In genomic region chr11:9138133-9138453, GRCh38 we compare ENCODE assay signal across 8 cellular contexts. TPM values are rescaled to one million over a fixed set of nuclear protein-coding genes. Genes with fewer than 3 reads are reported as not detected.
A peak's percentile ranks its signal among the peaks of the same experiment; 100 is the strongest.
DNase-seq lines count a peak whose midpoint lies in the region; ATAC-seq and TF ChIP-seq lines count a peak whose summit lies in the region.

No MANE protein-coding gene starts in this region.

- no peak overlapping the region for H2AFZ ChIP-seq in fibroblast of lung (ENCODE audit: low read length)

- peaks cover 0 to 64% (median 25%) of the 10 kb centered on the region in 11 experiments; a peak in 17 of 22 replicates for H4K20me1 ChIP-seq in BLaER1 treated with 17β-estradiol and CSF1 and Interleukin-3, amounts not matched to agents 10 nM and 100 nM
- no peaks in the 10 kb centered on the region for H4K20me1 ChIP-seq in fibroblast of lung (ENCODE audit: control insufficient read depth, extremely low read depth, insufficient read depth, low read length)

- H3K36me3 ChIP-seq in BLaER1 treated with 17β-estradiol and CSF1 and Interleukin-3, amounts not matched to agents 10 nM and 100 nM = peaks cover 50 to 96% (median 87%) of the 10 kb centered on the region in 11 experiments
- peaks cover 6% of the 10 kb centered on the region for H3K36me3 ChIP-seq in fibroblast of lung (ENCODE audit: control insufficient read depth, insufficient read depth, low read length)

- ATAC-seq in GM21390 (IDR thresholded peaks at IDR 0.05; ENCODE audit: unreplicated experiment) (peak; percentile 16), GM21786 (IDR thresholded peaks at IDR 0.05; ENCODE audit: unreplicated experiment) (no peak), HG02885 (IDR thresholded peaks at IDR 0.05; ENCODE audit: poor library complexity, unreplicated experiment) (no peak), HG02870 (IDR thresholded peaks at IDR 0.05; ENCODE audit: unreplicated experiment) (no peak)

- DNase-seq in NCI-H774 (lab: John Stamatoyannopoulos, UW) (peak; percentile 78), fibroblast of lung (ENCODE audit: low read depth in 2 of 2) (no peak), hippocampal formation (lab: John Stamatoyannopoulos, UW) (no peak)

- H3K27me3 ChIP-seq in BLaER1 treated with 17β-estradiol and CSF1 and Interleukin-3, amounts not matched to agents 10 nM and 100 nM = no peaks in the 10 kb centered on the region
- no peaks in the 10 kb centered on the region for H3K27me3 ChIP-seq in fibroblast of lung (ENCODE audit: control insufficient read depth, insufficient read depth, low read length)

- peaks cover 18 to 43% (median 28%) of the 10 kb centered on the region in 10 experiments for H3K4me1 ChIP-seq in BLaER1 treated with 17β-estradiol and CSF1 and Interleukin-3, amounts not matched to agents 10 nM and 100 nM
- H3K4me1 ChIP-seq in fibroblast of lung (ENCODE audit: control insufficient read depth, extremely low read depth, insufficient read depth, low read length) = peaks cover 6% of the 10 kb centered on the region

- no peaks in the 10 kb centered on the region for H3K9me3 ChIP-seq in BLaER1 treated with 17β-estradiol and CSF1 and Interleukin-3, amounts not matched to agents 10 nM and 100 nM (replicated peaks in 1 of 11)
- H3K9me3 ChIP-seq in fibroblast of lung (ENCODE audit: control insufficient read depth, insufficient read depth, low read depth, low read length) = no peaks in the 10 kb centered on the region

- no peak overlapping the region for H3K4me3 ChIP-seq in BLaER1 treated with 17β-estradiol and CSF1 and Interleukin-3, amounts not matched to agents 10 nM and 100 nM
- no peak overlapping the region for H3K4me3 ChIP-seq in fibroblast of lung (replicated peaks in 1 of 4; ENCODE audit: control extremely low read depth in 1 of 4, insufficient read depth in 1 of 4, low read depth in 3 of 4, low read length in 4 of 4)

- no peak for TF ChIP-seq CTCF in fibroblast of lung (conservative IDR thresholded peaks at IDR 0.05 in 1 of 2, IDR thresholded peaks at IDR 0.05 in 1 of 2; ENCODE audit: low read depth in 1 of 2, low read length in 2 of 2)

- 0 out of 22 replicates have a peak overlapping the region, but pooled peaks of 1 of the 11 experiments have one; percentile 38 for H3K27ac ChIP-seq in BLaER1 treated with 17β-estradiol and CSF1 and Interleukin-3, amounts not matched to agents 10 nM and 100 nM
- H3K27ac ChIP-seq in fibroblast of lung (ENCODE audit: insufficient read depth, low read length) = peak overlapping the region; percentile 28

- H3K9ac ChIP-seq in BLaER1 treated with 17β-estradiol and CSF1 and Interleukin-3, amounts not matched to agents 10 nM and 100 nM = peak overlapping the region in 1 of 11 experiments; percentile 33; a peak in 1 of 22 replicates
- no peak overlapping the region for H3K9ac ChIP-seq in fibroblast of lung (ENCODE audit: insufficient read depth, low read length)

- H3K79me2 ChIP-seq in fibroblast of lung (ENCODE audit: control insufficient read depth, insufficient read depth, low read length) = no peaks in the 10 kb centered on the region

- H3K4me2 ChIP-seq in BLaER1 treated with 17β-estradiol and CSF1 and Interleukin-3, amounts not matched to agents 10 nM and 100 nM = peak overlapping the region in 7 of 11 experiments; percentile 0 to 67 (median 36); a peak in 9 of 22 replicates
- H3K4me2 ChIP-seq in fibroblast of lung (ENCODE audit: extremely low read depth, insufficient read depth, low read length) = no peak overlapping the region

RNA-seq across cellular contexts. Expression of gene SCUBE2, which starts 46.7 kb away (rescaled TPM):
- 1.8 TPM in 2 replicates for total RNA-seq in fibroblast of lung
- polyA plus RNA-seq in fibroblast of lung = 0.61 and 1.1 TPM in 2 replicates
- polyA plus RNA-seq in fibroblast of lung (2012) = 1.2 and 1.4 TPM in 2 replicates
- polyA minus RNA-seq in fibroblast of lung (ENCODE audit: low replicate concordance) = 0.12 and 1.2 TPM in 2 replicates
